ENCODE assay signal across 1 cellular context in the genomic region with DNA sequence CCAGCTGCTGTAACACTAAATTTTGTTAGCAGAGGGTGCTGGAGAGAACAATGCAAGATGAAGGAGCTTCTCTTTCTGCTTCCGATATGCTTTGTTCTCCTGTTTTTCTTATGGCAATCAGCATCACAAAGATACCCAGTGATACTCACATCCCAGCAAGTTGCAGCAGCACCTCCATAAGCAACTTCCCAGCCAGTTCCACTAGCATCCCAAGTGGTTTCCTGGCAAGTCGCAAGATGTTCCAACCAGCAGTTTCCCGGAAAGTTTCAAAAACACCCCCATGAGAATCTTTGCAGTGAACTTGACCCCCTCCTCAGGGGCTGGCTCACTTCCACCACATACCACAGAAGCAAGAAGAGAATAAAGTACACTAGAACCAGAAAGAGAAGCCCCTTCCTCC.
TF ChIP-seq lines count a peak whose summit lies in the region.

No MANE protein-coding gene starts in this region.

TF ChIP-seq in H1, 55 proteins besides CTCF, POLR2A, EP300 and RAD21:
- TF ChIP-seq RXRA (IDR thresholded peaks at IDR 0.05; ENCODE audit: insufficient read depth, low read depth, low read length): no peak
- TF ChIP-seq TAF1 (IDR thresholded peaks at IDR 0.05; ENCODE audit: low read depth, low read length): peak; percentile 50; the same call in 1 of the 2 replicates
- no peak for TF ChIP-seq GABPA (IDR thresholded peaks at IDR 0.05; ENCODE audit: borderline replicate concordance, insufficient read depth, low read length)
- no peak for TF ChIP-seq KDM1A (IDR thresholded peaks at IDR 0.05; ENCODE audit: borderline replicate concordance, low read length)
- no peak for TF ChIP-seq CTBP2 (IDR thresholded peaks at IDR 0.05; ENCODE audit: borderline replicate concordance, insufficient read depth, insufficient read length, low read length)
- TF ChIP-seq, protein P1, sequence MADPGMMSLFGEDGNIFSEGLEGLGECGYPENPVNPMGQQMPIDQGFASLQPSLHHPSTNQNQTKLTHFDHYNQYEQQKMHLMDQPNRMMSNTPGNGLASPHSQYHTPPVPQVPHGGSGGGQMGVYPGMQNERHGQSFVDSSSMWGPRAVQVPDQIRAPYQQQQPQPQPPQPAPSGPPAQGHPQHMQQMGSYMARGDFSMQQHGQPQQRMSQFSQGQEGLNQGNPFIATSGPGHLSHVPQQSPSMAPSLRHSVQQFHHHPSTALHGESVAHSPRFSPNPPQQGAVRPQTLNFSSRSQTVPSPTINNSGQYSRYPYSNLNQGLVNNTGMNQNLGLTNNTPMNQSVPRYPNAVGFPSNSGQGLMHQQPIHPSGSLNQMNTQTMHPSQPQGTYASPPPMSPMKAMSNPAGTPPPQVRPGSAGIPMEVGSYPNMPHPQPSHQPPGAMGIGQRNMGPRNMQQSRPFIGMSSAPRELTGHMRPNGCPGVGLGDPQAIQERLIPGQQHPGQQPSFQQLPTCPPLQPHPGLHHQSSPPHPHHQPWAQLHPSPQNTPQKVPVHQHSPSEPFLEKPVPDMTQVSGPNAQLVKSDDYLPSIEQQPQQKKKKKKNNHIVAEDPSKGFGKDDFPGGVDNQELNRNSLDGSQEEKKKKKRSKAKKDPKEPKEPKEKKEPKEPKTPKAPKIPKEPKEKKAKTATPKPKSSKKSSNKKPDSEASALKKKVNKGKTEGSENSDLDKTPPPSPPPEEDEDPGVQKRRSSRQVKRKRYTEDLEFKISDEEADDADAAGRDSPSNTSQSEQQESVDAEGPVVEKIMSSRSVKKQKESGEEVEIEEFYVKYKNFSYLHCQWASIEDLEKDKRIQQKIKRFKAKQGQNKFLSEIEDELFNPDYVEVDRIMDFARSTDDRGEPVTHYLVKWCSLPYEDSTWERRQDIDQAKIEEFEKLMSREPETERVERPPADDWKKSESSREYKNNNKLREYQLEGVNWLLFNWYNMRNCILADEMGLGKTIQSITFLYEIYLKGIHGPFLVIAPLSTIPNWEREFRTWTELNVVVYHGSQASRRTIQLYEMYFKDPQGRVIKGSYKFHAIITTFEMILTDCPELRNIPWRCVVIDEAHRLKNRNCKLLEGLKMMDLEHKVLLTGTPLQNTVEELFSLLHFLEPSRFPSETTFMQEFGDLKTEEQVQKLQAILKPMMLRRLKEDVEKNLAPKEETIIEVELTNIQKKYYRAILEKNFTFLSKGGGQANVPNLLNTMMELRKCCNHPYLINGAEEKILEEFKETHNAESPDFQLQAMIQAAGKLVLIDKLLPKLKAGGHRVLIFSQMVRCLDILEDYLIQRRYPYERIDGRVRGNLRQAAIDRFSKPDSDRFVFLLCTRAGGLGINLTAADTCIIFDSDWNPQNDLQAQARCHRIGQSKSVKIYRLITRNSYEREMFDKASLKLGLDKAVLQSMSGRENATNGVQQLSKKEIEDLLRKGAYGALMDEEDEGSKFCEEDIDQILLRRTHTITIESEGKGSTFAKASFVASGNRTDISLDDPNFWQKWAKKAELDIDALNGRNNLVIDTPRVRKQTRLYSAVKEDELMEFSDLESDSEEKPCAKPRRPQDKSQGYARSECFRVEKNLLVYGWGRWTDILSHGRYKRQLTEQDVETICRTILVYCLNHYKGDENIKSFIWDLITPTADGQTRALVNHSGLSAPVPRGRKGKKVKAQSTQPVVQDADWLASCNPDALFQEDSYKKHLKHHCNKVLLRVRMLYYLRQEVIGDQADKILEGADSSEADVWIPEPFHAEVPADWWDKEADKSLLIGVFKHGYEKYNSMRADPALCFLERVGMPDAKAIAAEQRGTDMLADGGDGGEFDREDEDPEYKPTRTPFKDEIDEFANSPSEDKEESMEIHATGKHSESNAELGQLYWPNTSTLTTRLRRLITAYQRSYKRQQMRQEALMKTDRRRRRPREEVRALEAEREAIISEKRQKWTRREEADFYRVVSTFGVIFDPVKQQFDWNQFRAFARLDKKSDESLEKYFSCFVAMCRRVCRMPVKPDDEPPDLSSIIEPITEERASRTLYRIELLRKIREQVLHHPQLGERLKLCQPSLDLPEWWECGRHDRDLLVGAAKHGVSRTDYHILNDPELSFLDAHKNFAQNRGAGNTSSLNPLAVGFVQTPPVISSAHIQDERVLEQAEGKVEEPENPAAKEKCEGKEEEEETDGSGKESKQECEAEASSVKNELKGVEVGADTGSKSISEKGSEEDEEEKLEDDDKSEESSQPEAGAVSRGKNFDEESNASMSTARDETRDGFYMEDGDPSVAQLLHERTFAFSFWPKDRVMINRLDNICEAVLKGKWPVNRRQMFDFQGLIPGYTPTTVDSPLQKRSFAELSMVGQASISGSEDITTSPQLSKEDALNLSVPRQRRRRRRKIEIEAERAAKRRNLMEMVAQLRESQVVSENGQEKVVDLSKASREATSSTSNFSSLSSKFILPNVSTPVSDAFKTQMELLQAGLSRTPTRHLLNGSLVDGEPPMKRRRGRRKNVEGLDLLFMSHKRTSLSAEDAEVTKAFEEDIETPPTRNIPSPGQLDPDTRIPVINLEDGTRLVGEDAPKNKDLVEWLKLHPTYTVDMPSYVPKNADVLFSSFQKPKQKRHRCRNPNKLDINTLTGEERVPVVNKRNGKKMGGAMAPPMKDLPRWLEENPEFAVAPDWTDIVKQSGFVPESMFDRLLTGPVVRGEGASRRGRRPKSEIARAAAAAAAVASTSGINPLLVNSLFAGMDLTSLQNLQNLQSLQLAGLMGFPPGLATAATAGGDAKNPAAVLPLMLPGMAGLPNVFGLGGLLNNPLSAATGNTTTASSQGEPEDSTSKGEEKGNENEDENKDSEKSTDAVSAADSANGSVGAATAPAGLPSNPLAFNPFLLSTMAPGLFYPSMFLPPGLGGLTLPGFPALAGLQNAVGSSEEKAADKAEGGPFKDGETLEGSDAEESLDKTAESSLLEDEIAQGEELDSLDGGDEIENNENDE (IDR thresholded peaks at IDR 0.05; ENCODE audit: insufficient replicate concordance, low read length): peak; percentile 51
- TF ChIP-seq SRF (IDR thresholded peaks at IDR 0.05; ENCODE audit: low read depth, low read length): no peak
- 0 out of 2 replicates have a peak, but pooled peaks have one; percentile 34 for TF ChIP-seq CEBPB (IDR thresholded peaks at IDR 0.05; ENCODE audit: low read depth, low read length)
- TF ChIP-seq POLR2AphosphoS5 (IDR thresholded peaks at IDR 0.05; ENCODE audit: low read depth, low read length): no peak
- 0 out of 2 replicates have a peak, but pooled peaks have one; percentile 2 for TF ChIP-seq TCF12 (IDR thresholded peaks at IDR 0.05; ENCODE audit: low read depth, low read length)
- no peak for TF ChIP-seq FOSL1 (IDR thresholded peaks at IDR 0.05; ENCODE audit: insufficient read depth, low read depth, low read length)
- TF ChIP-seq EZH2 (IDR thresholded peaks at IDR 0.05; ENCODE audit: low read depth, low read length, severe bottlenecking): no peak
- TF ChIP-seq, protein P2, sequence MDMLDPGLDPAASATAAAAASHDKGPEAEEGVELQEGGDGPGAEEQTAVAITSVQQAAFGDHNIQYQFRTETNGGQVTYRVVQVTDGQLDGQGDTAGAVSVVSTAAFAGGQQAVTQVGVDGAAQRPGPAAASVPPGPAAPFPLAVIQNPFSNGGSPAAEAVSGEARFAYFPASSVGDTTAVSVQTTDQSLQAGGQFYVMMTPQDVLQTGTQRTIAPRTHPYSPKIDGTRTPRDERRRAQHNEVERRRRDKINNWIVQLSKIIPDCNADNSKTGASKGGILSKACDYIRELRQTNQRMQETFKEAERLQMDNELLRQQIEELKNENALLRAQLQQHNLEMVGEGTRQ (IDR thresholded peaks at IDR 0.05; ENCODE audit: low read length): no peak
- peak; percentile 41; the same call in 1 of the 2 replicates for TF ChIP-seq JUND (IDR thresholded peaks at IDR 0.05; ENCODE audit: low read length)
- TF ChIP-seq NANOG (IDR thresholded peaks at IDR 0.05; ENCODE audit: insufficient read depth, low read depth, low read length, poor library complexity, severe bottlenecking): peak; percentile 69
- TF ChIP-seq SP1 (IDR thresholded peaks at IDR 0.05; ENCODE audit: low read depth, low read length): peak; percentile 14; the same call in 1 of the 2 replicates
- no peak for TF ChIP-seq BRCA1 (IDR thresholded peaks at IDR 0.05; ENCODE audit: low read depth, low read length)
